8 cellular contexts compared by ENCODE assay signal in genomic region chr7:123537026-123537642, GRCh38. TPM values are rescaled to one million over a fixed set of nuclear protein-coding genes. Genes with fewer than 3 reads are reported as not detected.
A peak's percentile ranks its signal among the peaks of the same experiment; 100 is the strongest.
DNase-seq lines count a peak whose midpoint lies in the region; ATAC-seq, FAIRE-seq and TF ChIP-seq lines count a peak whose summit lies in the region.

No MANE protein-coding gene starts in this region.

- H2AK5ac ChIP-seq in mesenchymal stem cell (ENCODE audit: low read length, severe bottlenecking): no peak overlapping the region

- peaks cover 26% of the 10 kb centered on the region for H3K36me3 Mint-ChIP-seq in CD4-positive, alpha-beta T cell (ENCODE audit: low read depth)
- H3K36me3 Mint-ChIP-seq in astrocyte (ENCODE audit: low read depth, unreplicated experiment): no peaks in the 10 kb centered on the region

- H3K14ac ChIP-seq in mesenchymal stem cell (ENCODE audit: low read length in 2 of 2): no peak overlapping the region

- H3K36me3 ChIP-seq in KMS-11 (ENCODE audit: insufficient read depth) (no peaks in the 10 kb centered on the region), astrocyte (ENCODE audit: insufficient read depth, low read length) (no peaks in the 10 kb centered on the region), mesenchymal stem cell (ENCODE audit: control insufficient read depth in 1 of 2, insufficient read depth in 2 of 2, low read depth in 1 of 2, low read length in 2 of 2) (no peaks in the 10 kb centered on the region)

- no peak overlapping the region for H3K23ac ChIP-seq in mesenchymal stem cell (ENCODE audit: low read length in 2 of 2)

- H2BK120ac ChIP-seq in mesenchymal stem cell (ENCODE audit: low read depth, low read length): no peak overlapping the region

- H2AFZ ChIP-seq in KMS-11 (ENCODE audit: low read depth) (no peak overlapping the region), astrocyte (ENCODE audit: low read depth, low read length) (no peak overlapping the region), mesenchymal stem cell (ENCODE audit: low read depth, low read length) (no peak overlapping the region)

- CTCF ChIA-PET in CD4-positive, alpha-beta T cell (lab: Charles Lee): no interaction called here

- no peak overlapping the region for H2BK5ac ChIP-seq in mesenchymal stem cell (ENCODE audit: low read depth, low read length, poor library complexity, severe bottlenecking)

- peaks cover 4% of the 10 kb centered on the region for H3K27me3 ChIP-seq in CD4-positive, alpha-beta T cell (ENCODE audit: control insufficient read depth, insufficient read depth, low read length)
- H3K27me3 ChIP-seq in KMS-11 (ENCODE audit: insufficient read depth, low read depth) (no peaks in the 10 kb centered on the region), astrocyte (ENCODE audit: insufficient read depth, low read length) (no peaks in the 10 kb centered on the region), mesenchymal stem cell (ENCODE audit: control insufficient read depth in 1 of 2, insufficient read depth in 1 of 2, low read length in 2 of 2) (no peaks in the 10 kb centered on the region)

- H3K79me2 ChIP-seq in KMS-11 (ENCODE audit: insufficient read depth, low read depth) (no peaks in the 10 kb centered on the region), astrocyte (ENCODE audit: insufficient read depth, low read length) (no peaks in the 10 kb centered on the region)

- POLR2A ChIA-PET in CD4-positive, alpha-beta T cell (lab: Charles Lee): interaction anchor here (0.7 kb wide), 1 partner anchor 43 kb away, joined by 3 read pairs; no protein-coding TSS in a partner anchor

- H4K20me1 ChIP-seq in KMS-11 (ENCODE audit: insufficient read depth) (no peaks in the 10 kb centered on the region), astrocyte (ENCODE audit: insufficient read depth, low read length) (no peaks in the 10 kb centered on the region)

- H3K4me2 ChIP-seq in KMS-11: no peak overlapping the region
- no peak overlapping the region for H3K4me2 ChIP-seq in astrocyte (ENCODE audit: low read length)
- no peak overlapping the region for H3K4me2 ChIP-seq in mesenchymal stem cell (ENCODE audit: low read length, poor library complexity, severe bottlenecking)

- H3K4me3 ChIP-seq in KMS-11 (IDR thresholded peaks at IDR 0.05; ENCODE audit: insufficient read depth, low read depth, low read length) (no peak overlapping the region), astrocyte (ENCODE audit: insufficient read depth, low read depth, low read length) (no peak overlapping the region), mesenchymal stem cell (ENCODE audit: insufficient read depth in 1 of 2, low read depth in 1 of 2, low read length in 2 of 2) (no peak overlapping the region)

- H3K79me1 ChIP-seq in mesenchymal stem cell (replicated peaks; ENCODE audit: low read length, poor library complexity, severe bottlenecking): no peaks in the 10 kb centered on the region

- peak; percentile 76 for TF ChIP-seq CTCF in CD4-positive, alpha-beta T cell (IDR thresholded peaks at IDR 0.05)
- TF ChIP-seq CTCF in KMS-11 (conservative IDR thresholded peaks at IDR 0.05; ENCODE audit: low read depth, low read length): peak; percentile 69; the same call in 1 of the 2 replicates
- peak; percentile 33 for TF ChIP-seq CTCF in astrocyte (IDR thresholded peaks at IDR 0.05; ENCODE audit: insufficient read depth, low read depth, low read length)

- ATAC-seq in CD4-positive, alpha-beta T cell (ENCODE audit: poor library complexity): no peak
- no peak for ATAC-seq in HG03469 (IDR thresholded peaks at IDR 0.05; ENCODE audit: unreplicated experiment)
- ATAC-seq in GM18858 (IDR thresholded peaks at IDR 0.05; ENCODE audit: unreplicated experiment): no peak

- no peak overlapping the region for H2BK12ac ChIP-seq in mesenchymal stem cell (ENCODE audit: low read length in 2 of 2)

- peaks cover 14% of the 10 kb centered on the region for H3K4me1 ChIP-seq in KMS-11 (ENCODE audit: low read depth, poor library complexity, severe bottlenecking)
- H3K4me1 ChIP-seq in astrocyte (ENCODE audit: insufficient read depth, low read length): peaks cover 15% of the 10 kb centered on the region
- H3K4me1 ChIP-seq in mesenchymal stem cell (ENCODE audit: control insufficient read depth, insufficient read depth, low read depth, low read length): no peaks in the 10 kb centered on the region

- H3K27me3 Mint-ChIP-seq in CD4-positive, alpha-beta T cell: peaks cover 11% of the 10 kb centered on the region
- no peaks in the 10 kb centered on the region for H3K27me3 Mint-ChIP-seq in astrocyte (ENCODE audit: low read depth, unreplicated experiment)

- DNase-seq in CD4-positive, alpha-beta T cell: no peak
- DNase-seq in astrocyte (ENCODE audit: low read depth) (no peak), mesenchymal stem cell (peak; percentile 49), UCSD-AML1 (lab: John Stamatoyannopoulos, UW; ENCODE audit: unreplicated experiment) (no peak)
- no peak for DNase-seq in stimulated activated CD4-positive, alpha-beta T cell treated with anti-CD3 and anti-CD28 coated beads, Interleukin-4, amount 100 ng/mL, for 1 hour

- no peaks in the 10 kb centered on the region for H3K9me3 ChIP-seq in CD4-positive, alpha-beta T cell (ENCODE audit: control insufficient read depth, low read length)
- H3K9me3 ChIP-seq in astrocyte (ENCODE audit: insufficient read depth, low read depth, low read length): no peaks in the 10 kb centered on the region
- H3K9me3 ChIP-seq in mesenchymal stem cell (ENCODE audit: control insufficient read depth, low read length): no peaks in the 10 kb centered on the region

- peaks cover 38% of the 10 kb centered on the region for H3K4me1 Mint-ChIP-seq in CD4-positive, alpha-beta T cell (ENCODE audit: low read depth)
- peaks cover 13% of the 10 kb centered on the region for H3K4me1 Mint-ChIP-seq in astrocyte (ENCODE audit: low read depth, unreplicated experiment)

- H3K27ac ChIP-seq in CD4-positive, alpha-beta T cell (ENCODE audit: low read depth, low read length): no peak overlapping the region
- H3K27ac ChIP-seq in KMS-11 (no peak overlapping the region), astrocyte (ENCODE audit: low read depth, low read length) (peak overlapping the region; percentile 44), mesenchymal stem cell (ENCODE audit: low read length, poor library complexity, severe bottlenecking) (no peak overlapping the region)

- no peak overlapping the region for H4K91ac ChIP-seq in mesenchymal stem cell (ENCODE audit: low read length)

- intact Hi-C loops in CD4-positive, alpha-beta T cell (cut with DNase I, micrococcal nuclease): loop anchor here in 1 of 2 experiments (1.0 kb wide), 1 partner anchor 43 kb away; no protein-coding TSS in a partner anchor

- no peak overlapping the region for H3K4ac ChIP-seq in mesenchymal stem cell (ENCODE audit: low read depth in 1 of 2, low read length in 2 of 2)

- FAIRE-seq in astrocyte (lab: Jason Lieb, UNC): no peak

- H3K4me3 Mint-ChIP-seq in CD4-positive, alpha-beta T cell: peak overlapping the region; percentile 62
- H3K4me3 Mint-ChIP-seq in astrocyte (ENCODE audit: unreplicated experiment): no peak overlapping the region

- H3K9ac ChIP-seq in KMS-11 (no peak overlapping the region), astrocyte (ENCODE audit: low read length) (no peak overlapping the region), mesenchymal stem cell (ENCODE audit: low read length) (peak overlapping the region; percentile 56)

- WGBS in mesenchymal stem cell: no CpG with 5 or more reads among the region's 3 CpGs

- H3K9me3 Mint-ChIP-seq in CD4-positive, alpha-beta T cell: no peaks in the 10 kb centered on the region
- H3K9me3 Mint-ChIP-seq in astrocyte (ENCODE audit: unreplicated experiment): no peaks in the 10 kb centered on the region

- H2BK15ac ChIP-seq in mesenchymal stem cell (ENCODE audit: low read depth, poor library complexity, severe bottlenecking): no peak overlapping the region

- no peak overlapping the region for H3K27ac Mint-ChIP-seq in CD4-positive, alpha-beta T cell
- H3K27ac Mint-ChIP-seq in astrocyte (ENCODE audit: unreplicated experiment): no peak overlapping the region

- no peak overlapping the region for H4K8ac ChIP-seq in mesenchymal stem cell (ENCODE audit: low read length)

- H3K18ac ChIP-seq in mesenchymal stem cell (ENCODE audit: low read depth in 1 of 2, low read length in 2 of 2): no peak overlapping the region

RNA-seq across cellular contexts. Expression of gene IQUB, which starts 2.7 kb away (rescaled TPM):
- not detected for total RNA-seq in CD4-positive, alpha-beta T cell
- total RNA-seq in astrocyte: 0.50 and 0.59 TPM in 2 replicates
- 0.55 TPM for polyA plus RNA-seq in mesenchymal stem cell (2013, experiment 1 of 2)
- 0.62 TPM for polyA plus RNA-seq in mesenchymal stem cell (2013, experiment 2 of 2)

RNA-seq across cellular contexts. Expression of gene NDUFA5, which starts 20.5 kb away (rescaled TPM):
- 10 to 100 TPM; 67.9 to 68.6 TPM for total RNA-seq in CD4-positive, alpha-beta T cell
- total RNA-seq in astrocyte: 48.9 and 50.4 TPM in 2 replicates
- 57.7 TPM for polyA plus RNA-seq in mesenchymal stem cell (2013, experiment 1 of 2)
- polyA plus RNA-seq in mesenchymal stem cell (2013, experiment 2 of 2): 57.3 TPM
